24 cellular contexts compared by ENCODE assay signal in the genomic region with DNA sequence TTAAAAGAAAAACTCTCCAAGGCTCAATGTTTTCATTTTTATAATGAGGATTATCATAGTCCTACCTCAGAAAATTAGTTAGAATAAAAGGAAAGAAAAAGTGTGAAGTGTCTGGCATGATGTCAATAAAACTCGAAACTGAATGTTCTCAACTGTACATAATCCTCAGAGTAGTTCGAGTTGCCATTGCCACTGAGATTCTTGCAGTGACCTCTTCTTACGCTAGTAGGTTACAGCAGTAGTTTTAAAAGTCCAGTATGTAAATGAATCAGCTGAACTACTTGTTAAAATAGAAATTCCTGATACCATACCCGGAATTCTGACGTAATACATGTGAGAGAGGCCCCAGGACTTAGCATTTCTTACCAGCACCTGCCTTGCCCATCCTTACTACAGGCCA.
"Had no signal": no experiment of that assay in that cellular context is flagged by ENCODE, and none has a peak within 500 bp of the region (broad histone marks: within the 10 kb centered on the region; RNA-seq: fewer than 3 reads in every experiment).

No MANE protein-coding gene starts in this region.

- FAIRE-seq: astrocyte had no signal

- H3K27ac ChIP-seq: adrenal gland, body of pancreas, breast epithelium, KMS-11, Peyer's patch, WERI-Rb-1 had no signal

- DNase-seq: activated CD4-positive, alpha-beta T cell treated with anti-CD3 and anti-CD28 coated beads, Interleukin-2, amount 10 ng/mL, durations not matched to agents 7 days and 5 days; activated CD4-positive, alpha-beta T cell treated with anti-CD3 and anti-CD28 coated beads, Interleukin-2, amount 50 U/mL, for 48 hours; activated CD4-positive, CD25-positive, alpha-beta regulatory T cell; activated CD8-positive, alpha-beta T cell treated with anti-CD3 and anti-CD28 coated beads, Interleukin-2, amount 10 ng/mL, durations not matched to agents 7 days and 5 days; activated gamma-delta T cell treated with Interleukin-2 at 50 U/mL for 16 hours; activated naive CD4-positive, alpha-beta T cell treated with anti-CD3 and anti-CD28 coated beads for 36 hours; activated T-cell treated with anti-CD3 and anti-CD28 coated beads, Interleukin-2, amount 50 U/mL, for 24 hours; adrenal gland; body of pancreas; caudate nucleus; NCI-H187 treated with DMSO at 0.1 percent for 48 hours; NCI-H2171 treated with DMSO at 0.1 percent for 48 hours; NCI-H2227 treated with DMSO at 0.1 percent for 48 hours; NCI-H446; NCI-H510A treated with DMSO at 0.1 percent for 48 hours; PC-3; Peyer's patch; RPMI8226; T1000; WERI-Rb-1 had no signal

- H3K4me1 ChIP-seq: body of pancreas, breast epithelium, Peyer's patch had no signal

- H3K4me2 ChIP-seq: KMS-11 had no signal

- ATAC-seq: activated CD8-positive, alpha-beta T cell treated with anti-CD3 and anti-CD28 coated beads, Interleukin-2, amount 10 ng/mL, durations not matched to agents 7 days and 5 days; activated naive CD4-positive, alpha-beta T cell treated with anti-CD3 and anti-CD28 coated beads, Interleukin-2, amount 50 U/mL, for 72 hours; body of pancreas; PC-3 had no signal

- H3K9me3 ChIP-seq: adrenal gland, body of pancreas, breast epithelium, Peyer's patch had no signal

- H3K4me3 ChIP-seq: adrenal gland, body of pancreas, breast epithelium, Peyer's patch had no signal

- H3K27me3 ChIP-seq: adrenal gland, body of pancreas, breast epithelium, Peyer's patch had no signal

- H3K36me3 ChIP-seq: adrenal gland, breast epithelium, Peyer's patch, WERI-Rb-1 had no signal
